Comparison of ENCODE assay signal across 13 cellular contexts in the genomic region with DNA sequence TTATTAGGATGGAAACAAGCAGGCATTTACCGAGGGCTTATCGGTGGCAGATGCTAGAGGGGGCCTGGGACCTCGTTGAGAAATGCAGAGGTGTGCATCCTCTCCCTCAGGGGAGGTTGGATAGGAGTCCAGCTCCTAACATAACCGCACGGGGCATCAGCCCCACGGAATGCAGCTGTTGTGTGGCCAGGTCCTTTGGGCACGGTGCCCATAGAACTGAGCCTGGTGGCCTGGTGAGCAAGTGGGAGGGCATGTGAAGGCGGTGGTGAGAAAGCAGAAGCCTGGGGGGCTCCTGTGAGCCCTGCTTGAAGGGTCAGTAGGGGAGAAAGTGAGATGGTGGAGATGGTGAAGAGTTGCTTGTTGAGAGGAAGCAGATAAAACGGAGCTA.
"Had no signal": no experiment of that assay in that cellular context is flagged by ENCODE, and none has a peak within 500 bp of the region (broad histone marks: within the 10 kb centered on the region; RNA-seq: fewer than 3 reads in every experiment).

No MANE protein-coding gene starts in this region.

- H3K4me1 ChIP-seq: body of pancreas, parathyroid adenoma, tibial artery had no signal

- H3K36me3 ChIP-seq: heart left ventricle, tibial artery had no signal

- H3K9ac ChIP-seq: parathyroid adenoma had no signal

- H3K27ac Mint-ChIP-seq: activated CD4-positive, alpha-beta T cell treated with anti-CD3 and anti-CD28 coated beads for 36 hours; nephron had no signal

- H3K27me3 ChIP-seq: body of pancreas had no signal

- ATAC-seq: activated CD4-positive, alpha-beta T cell treated with anti-CD3 and anti-CD28 coated beads for 36 hours; body of pancreas; heart left ventricle had no signal

- H2AFZ ChIP-seq: parathyroid adenoma had no signal

- H3K9me3 ChIP-seq: body of pancreas, tibial artery had no signal

- H3K27ac ChIP-seq: body of pancreas, coronary artery, heart left ventricle, parathyroid adenoma, skin epidermis, tibial artery had no signal

- H3K4me3 ChIP-seq: body of pancreas, coronary artery, heart left ventricle, skin epidermis, tibial artery had no signal

- DNase-seq: activated CD4-positive, alpha-beta T cell treated with anti-CD3 and anti-CD28 coated beads for 36 hours; activated naive CD4-positive, alpha-beta T cell treated with anti-CD3 and anti-CD28 coated beads, Interleukin-2, amount 50 U/mL, for 16 hours; body of pancreas; central memory CD4-positive, alpha-beta T cell; effector CD8-positive, alpha-beta T cell; heart left ventricle; mesenchymal stem cell; T-helper 9 cell; tibial artery had no signal

- H3K4me3 Mint-ChIP-seq: activated CD4-positive, alpha-beta T cell treated with anti-CD3 and anti-CD28 coated beads for 36 hours; nephron had no signal
